In the genomic region with DNA sequence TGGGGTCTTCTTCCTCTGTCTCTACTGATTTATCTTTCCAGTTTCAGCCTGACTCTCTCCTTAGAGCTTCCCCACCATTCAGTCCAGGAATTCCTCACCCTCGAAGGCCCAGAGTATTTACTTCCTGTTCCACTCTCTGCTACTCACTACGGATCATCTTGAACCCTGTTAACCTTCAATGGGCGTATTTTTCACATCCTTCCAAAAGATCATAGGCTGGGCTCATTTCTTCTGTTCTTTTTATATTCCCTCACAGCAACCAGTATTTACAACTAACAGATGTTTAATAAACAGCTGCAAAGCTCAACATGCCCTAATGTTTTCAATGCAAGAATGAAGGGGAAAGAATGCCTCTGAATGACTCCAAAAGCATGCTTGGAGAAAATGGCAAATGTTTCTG, we compare ENCODE assay signal across 27 cellular contexts.
"Had no signal": no experiment of that assay in that cellular context is flagged by ENCODE, and none has a peak within 500 bp of the region (broad histone marks: within the 10 kb centered on the region; RNA-seq: fewer than 3 reads in every experiment).

No MANE protein-coding gene starts in this region.

- H3K36me3 Mint-ChIP-seq: activated CD8-positive, alpha-beta memory T cell treated with anti-CD3 and anti-CD28 coated beads, Interleukin-2, amount 10 ng/mL, durations not matched to agents 7 days and 5 days; activated naive CD4-positive, alpha-beta T cell treated with anti-CD3 and anti-CD28 coated beads, Interleukin-2, amount 50 U/mL, for 24 hours had no signal

- H3K9ac ChIP-seq: SK-N-SH had no signal

- H3K36me3 ChIP-seq: breast epithelium, Peyer's patch, SJCRH30 had no signal

- H3K4me3 Mint-ChIP-seq: activated CD8-positive, alpha-beta memory T cell treated with anti-CD3 and anti-CD28 coated beads, Interleukin-2, amount 10 ng/mL, durations not matched to agents 7 days and 5 days; activated naive CD4-positive, alpha-beta T cell treated with anti-CD3 and anti-CD28 coated beads, Interleukin-2, amount 50 U/mL, for 24 hours; activated T-cell treated with anti-CD3 and anti-CD28 coated beads, Interleukin-2, amount 50 U/mL, for 24 hours; activated T-helper 1 cell treated with anti-CD3 and anti-CD28 coated beads, Interleukin-12 subunit alpha, Interleukin-12 subunit beta, Interleukin-2, Interleukin-4 antibody, amounts not matched to agents 30 ng/mL and 10 ng/mL and 1 ng/mL, durations not matched to agents 14 hours and 24 hours and 36 hours; IgD-negative memory B cell; WTC11 had no signal

- ATAC-seq: activated CD8-positive, alpha-beta memory T cell treated with anti-CD3 and anti-CD28 coated beads, Interleukin-2, amount 10 ng/mL, durations not matched to agents 7 days and 5 days; WTC11 had no signal

- H3K9me3 ChIP-seq: breast epithelium, Peyer's patch, SJCRH30, SK-N-SH had no signal

- DNase-seq: activated CD4-positive, alpha-beta T cell treated with anti-CD3 and anti-CD28 coated beads for 48 hours; activated CD4-positive, alpha-beta T cell treated with anti-CD3 and anti-CD28 coated beads, Interleukin-2, amount 50 U/mL, for 48 hours; activated CD4-positive, CD25-positive, alpha-beta regulatory T cell treated with anti-CD3 and anti-CD28 coated beads, Interleukin-2, amount 50 U/mL, for 72 hours; activated CD8-positive, alpha-beta memory T cell treated with anti-CD3 and anti-CD28 coated beads, Interleukin-2, amount 10 ng/mL, durations not matched to agents 7 days and 5 days; activated effector memory CD4-positive, alpha-beta T cell treated with Interleukin-2 at 50 U/mL for 16 hours; activated naive CD4-positive, alpha-beta T cell; activated T-cell treated with anti-CD3 and anti-CD28 coated beads, Interleukin-2, amount 50 U/mL, for 24 hours; aorta; KG1; MV-4-11; NCI-H1092 treated with DMSO at 0.1 percent for 48 hours; NCI-H1417 treated with DMSO at 0.1 percent for 48 hours; NCI-H1694; NCI-H2029 treated with DMSO at 0.1 percent for 48 hours; NCI-H345; NCI-H510A treated with DMSO at 0.1 percent for 48 hours; Peyer's patch; Right ventricle myocardium superior; SJCRH30; SK-N-SH; T-helper 1 cell had no signal

- H3K27ac ChIP-seq: breast epithelium, RWPE1, SJCRH30 had no signal

- H3K4me3 ChIP-seq: breast epithelium, Peyer's patch, SJCRH30 had no signal

- H3K4me1 ChIP-seq: breast epithelium had no signal

- H3K9me3 Mint-ChIP-seq: activated naive CD4-positive, alpha-beta T cell treated with anti-CD3 and anti-CD28 coated beads, Interleukin-2, amount 50 U/mL, for 24 hours; activated T-cell treated with anti-CD3 and anti-CD28 coated beads, Interleukin-2, amount 50 U/mL, for 24 hours; activated T-helper 1 cell treated with anti-CD3 and anti-CD28 coated beads, Interleukin-12 subunit alpha, Interleukin-12 subunit beta, Interleukin-2, Interleukin-4 antibody, amounts not matched to agents 30 ng/mL and 10 ng/mL and 1 ng/mL, durations not matched to agents 14 hours and 24 hours and 36 hours had no signal

- H3K27ac Mint-ChIP-seq: activated CD8-positive, alpha-beta memory T cell treated with anti-CD3 and anti-CD28 coated beads, Interleukin-2, amount 10 ng/mL, durations not matched to agents 7 days and 5 days; activated naive CD4-positive, alpha-beta T cell treated with anti-CD3 and anti-CD28 coated beads, Interleukin-2, amount 50 U/mL, for 24 hours; activated T-cell treated with anti-CD3 and anti-CD28 coated beads, Interleukin-2, amount 50 U/mL, for 24 hours; activated T-helper 1 cell treated with anti-CD3 and anti-CD28 coated beads, Interleukin-12 subunit alpha, Interleukin-12 subunit beta, Interleukin-2, Interleukin-4 antibody, amounts not matched to agents 30 ng/mL and 10 ng/mL and 1 ng/mL, durations not matched to agents 14 hours and 24 hours and 36 hours; IgD-negative memory B cell; WTC11 had no signal

- H3K27me3 Mint-ChIP-seq: activated naive CD4-positive, alpha-beta T cell treated with anti-CD3 and anti-CD28 coated beads, Interleukin-2, amount 50 U/mL, for 24 hours; IgD-negative memory B cell had no signal

- H3K27me3 ChIP-seq: breast epithelium, Peyer's patch, SJCRH30 had no signal
